8 cellular contexts compared by ENCODE assay signal in genomic region chrX:41180194-41180902, GRCh38.
DNase-seq lines count a peak whose midpoint lies in the region; ATAC-seq and TF ChIP-seq lines count a peak whose summit lies in the region.

No MANE protein-coding gene starts in this region.

- H3K27ac ChIP-seq in DND-41 (ENCODE audit: low read length), result no peak overlapping the region
- H3K27ac ChIP-seq in adrenal gland, result no peak overlapping the region
- peak overlapping the region; percentile 11 for H3K27ac ChIP-seq in hepatocyte

- H3K79me2 ChIP-seq in DND-41 (ENCODE audit: insufficient read depth, low read length) (0 out of 2 replicates have a peak, but pooled peaks cover 2% of the 10 kb centered on the region), hepatocyte (peaks cover 22% of the 10 kb centered on the region)

- H3K4me1 ChIP-seq in DND-41 (ENCODE audit: insufficient read depth, low read length) (no peaks in the 10 kb centered on the region), adrenal gland (replicated peaks in 1 of 2) (no peaks in the 10 kb centered on the region), hepatocyte (ENCODE audit: insufficient read depth) (no peaks in the 10 kb centered on the region)

- peak; percentile 72 for ATAC-seq in DND-41 (ENCODE audit: insufficient read depth, low read depth)
- ATAC-seq in GM21367 (IDR thresholded peaks at IDR 0.05; ENCODE audit: unreplicated experiment), result peak; percentile 50
- ATAC-seq in SK-N-SH treated with all-trans-retinoic acid at 6 μM for 48 hours, result peak; percentile 94

- no peaks in the 10 kb centered on the region for H3K9me3 ChIP-seq in DND-41 (ENCODE audit: insufficient read depth, low read length, severe bottlenecking)
- no peaks in the 10 kb centered on the region for H3K9me3 ChIP-seq in adrenal gland (replicated peaks in 1 of 3)
- no peaks in the 10 kb centered on the region for H3K9me3 ChIP-seq in hepatocyte (ENCODE audit: low read depth)

- H3K9ac ChIP-seq in DND-41 (ENCODE audit: low read depth, low read length), result no peak overlapping the region

- no peak overlapping the region for H3K4me3 ChIP-seq in DND-41 (ENCODE audit: low read depth in 1 of 2, low read length in 2 of 2)
- no peak overlapping the region for H3K4me3 ChIP-seq in adrenal gland
- no peak overlapping the region for H3K4me3 ChIP-seq in hepatocyte

- H2AFZ ChIP-seq in DND-41 (ENCODE audit: low read depth, low read length) (no peak overlapping the region), hepatocyte (no peak overlapping the region)

- intact Hi-C loops in adrenal gland (cut with DNase I), result no loop called here

- no peak for TF ChIP-seq POLR2A in adrenal gland (IDR thresholded peaks at IDR 0.05)

- TF ChIP-seq CTCF in DND-41 (IDR thresholded peaks at IDR 0.05; ENCODE audit: borderline replicate concordance, extremely low read depth, low read length, poor library complexity, severe bottlenecking) (peak; percentile 78), adrenal gland (IDR thresholded peaks at IDR 0.05) (peak; percentile 34 to 70 (median 53)), hepatocyte (IDR thresholded peaks at IDR 0.05; ENCODE audit: poor library complexity) (peak; percentile 73)

- 28 to 44% (median 35%) methylated on average over 5 of the region's 5 CpGs for WGBS in adrenal gland, 4 donors
- WGBS in hepatocyte (ENCODE audit: low lambda C conversion rate, missing lambda C conversion rate), result 26% methylated on average over 5 of the region's 5 CpGs

- no peaks in the 10 kb centered on the region for H3K9me2 ChIP-seq in hepatocyte (replicated peaks; ENCODE audit: insufficient read depth)

- DNase-seq in DND-41 (peak; percentile 57), LHCN-M2 (ENCODE audit: low read depth) (peak; percentile 54), adrenal gland (peak; percentile 29 to 71 (median 53)), hepatocyte (ENCODE audit: low spot score) (peak; percentile 72), ecto neural progenitor cell (ENCODE audit: low spot score) (no peak)
- peak; percentile 13 to 17 for DNase-seq in stimulated activated CD4-positive, alpha-beta T cell treated with anti-CD3 and anti-CD28 coated beads, Interleukin-12 subunit alpha, Interleukin-12 subunit beta, amount 100 ng/mL, for 24 hours (ENCODE audit: low read depth in 2 of 2)

- H3K4me2 ChIP-seq in DND-41 (ENCODE audit: insufficient read depth, low read length) (no peak overlapping the region), hepatocyte (no peak overlapping the region)

- H4K20me1 ChIP-seq in DND-41 (ENCODE audit: insufficient read depth, low read length) (no peaks in the 10 kb centered on the region), hepatocyte (ENCODE audit: insufficient read depth, poor library complexity, severe bottlenecking) (no peaks in the 10 kb centered on the region)

- H3K36me3 ChIP-seq in DND-41 (ENCODE audit: insufficient read depth, low read length) (peaks cover 17% of the 10 kb centered on the region), adrenal gland (replicated peaks in 1 of 2) (peaks cover 0 to 13% of the 10 kb centered on the region in 2 donors), hepatocyte (replicated peaks; ENCODE audit: insufficient read depth, low read depth) (no peaks in the 10 kb centered on the region)

- H3K27me3 ChIP-seq in DND-41 (ENCODE audit: insufficient read depth, low read length, poor library complexity) (no peaks in the 10 kb centered on the region), adrenal gland (no peaks in the 10 kb centered on the region), hepatocyte (no peaks in the 10 kb centered on the region)

TF ChIP-seq in SK-N-SH treated with all-trans-retinoic acid at 6 μM for 48 hours, 23 proteins besides CTCF, POLR2A, EP300 and RAD21:
- TF ChIP-seq CREB5 (CRISPR knock-in tag; IDR thresholded peaks at IDR 0.05; ENCODE audit: low read depth) (no peak), ZNF8 (CRISPR knock-in tag; IDR thresholded peaks at IDR 0.05) (no peak), TSHZ2 (CRISPR knock-in tag; IDR thresholded peaks at IDR 0.05) (no peak), ZFP30 (CRISPR knock-in tag; IDR thresholded peaks at IDR 0.05) (no peak)
